23 cellular contexts compared by ENCODE assay signal in the genomic region with DNA sequence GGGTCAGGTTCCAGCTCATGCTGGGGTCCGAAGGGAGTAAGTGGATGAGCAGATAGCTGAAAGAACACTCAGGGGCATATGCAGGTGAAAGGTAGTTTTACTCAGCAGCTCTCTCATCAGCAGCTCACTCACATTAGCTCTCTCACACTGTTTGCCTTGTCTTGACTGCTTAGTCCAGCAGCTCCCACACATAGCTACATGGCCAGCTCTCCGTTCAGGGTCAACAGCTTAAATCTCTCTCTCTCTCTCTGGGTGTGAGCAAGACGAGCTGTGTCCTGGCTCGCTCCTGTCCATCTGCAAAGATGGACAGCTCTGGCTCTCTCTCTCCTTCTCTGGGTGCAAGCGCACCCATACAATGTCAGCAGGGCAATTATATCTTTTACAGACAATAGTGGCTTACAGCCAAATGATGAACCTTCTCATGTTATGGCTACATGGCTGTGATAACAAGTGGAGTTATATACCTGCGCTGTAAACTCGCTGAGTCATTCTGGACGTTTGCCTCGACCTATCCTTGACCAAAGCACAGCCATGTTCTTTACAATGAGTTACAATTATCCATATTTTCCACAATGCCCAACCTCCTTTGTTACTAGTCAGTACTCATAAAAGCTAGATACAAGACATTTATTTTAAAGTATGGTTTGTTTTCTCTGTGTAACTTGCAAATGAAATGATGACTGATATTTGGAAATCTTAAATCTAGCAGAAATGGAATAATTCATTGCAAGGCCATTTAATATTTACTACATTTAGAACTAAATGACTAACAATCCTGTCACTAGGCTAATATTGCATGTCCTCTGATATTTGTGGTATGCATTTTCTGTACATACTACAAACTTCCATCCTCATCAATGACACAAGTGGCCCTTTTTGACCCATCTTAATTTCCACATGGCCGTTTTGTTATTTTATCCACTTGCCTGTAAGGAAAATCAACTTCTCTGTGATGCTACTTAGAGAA. TPM values are rescaled to one million over a fixed set of nuclear protein-coding genes. Genes with fewer than 3 reads are reported as not detected.
DNase-seq lines count a peak whose midpoint lies in the region; ATAC-seq and TF ChIP-seq lines count a peak whose summit lies in the region.
"Had no signal": no experiment of that assay in that cellular context is flagged by ENCODE, and none has a peak within 500 bp of the region (broad histone marks: within the 10 kb centered on the region; RNA-seq: fewer than 3 reads in every experiment).

No MANE protein-coding gene starts in this region.

- H3K4me1 Mint-ChIP-seq in activated naive CD8-positive, alpha-beta T cell treated with anti-CD3 and anti-CD28 coated beads, Interleukin-2, amount 50 U/mL, for 24 hours, result peaks cover 22% of the 10 kb centered on the region

- H3K9me3 ChIP-seq in BLaER1 treated with 17β-estradiol and CSF1 and Interleukin-3, amounts not matched to agents 10 nM and 100 nM (replicated peaks in 1 of 11), result peaks cover 19 to 59% (median 49%) of the 10 kb centered on the region in 11 experiments
- no peaks in the 10 kb centered on the region for H3K9me3 ChIP-seq in thyroid gland

- H3K27me3 ChIP-seq in BLaER1 treated with 17β-estradiol and CSF1 and Interleukin-3, amounts not matched to agents 10 nM and 100 nM, result no peaks in the 10 kb centered on the region
- H3K27me3 ChIP-seq in thyroid gland, result no peaks in the 10 kb centered on the region
- H3K27me3 ChIP-seq: BLaER1, vagina had no signal

- no peak for TF ChIP-seq POLR2A in thyroid gland (IDR thresholded peaks at IDR 0.05)

- no peak for DNase-seq in activated naive CD8-positive, alpha-beta T cell treated with anti-CD3 and anti-CD28 coated beads, Interleukin-2, amount 50 U/mL, for 24 hours
- DNase-seq in left kidney (ENCODE audit: low read depth, low spot score) (peak; percentile 44), iPS-NIHi11 (ENCODE audit: low spot score) (no peak), thyroid gland (no peak)
- DNase-seq: ACHN; activated CD4-positive, alpha-beta memory T cell treated with anti-CD3 and anti-CD28 coated beads, Interleukin-2, amount 10 ng/mL, durations not matched to agents 7 days and 5 days; activated gamma-delta T cell treated with Interleukin-2 at 50 U/mL for 16 hours; activated T-cell treated with anti-CD3 and anti-CD28 coated beads for 4 hours; amniotic stem cell; Calu3; NCI-H1694 treated with DMSO at 0.1 percent for 48 hours; NCI-H2171; NK-92 treated with Interleukin-12 subunit alpha and Interleukin-12 subunit beta, amount 100 ng/mL, for 24 hours; SW 1271 had no signal

- no peak overlapping the region for H3K4me3 Mint-ChIP-seq in activated naive CD8-positive, alpha-beta T cell treated with anti-CD3 and anti-CD28 coated beads, Interleukin-2, amount 50 U/mL, for 24 hours
- H3K4me3 Mint-ChIP-seq: activated CD4-positive, alpha-beta memory T cell treated with anti-CD3 and anti-CD28 coated beads, Interleukin-2, amount 10 ng/mL, durations not matched to agents 7 days and 5 days had no signal

- H3K27ac ChIP-seq in BLaER1 treated with 17β-estradiol and CSF1 and Interleukin-3, amounts not matched to agents 10 nM and 100 nM, result peak overlapping the region in 8 of 11 experiments; percentile 3 to 79 (median 40); a peak in 13 of 22 replicates
- H3K27ac ChIP-seq in thyroid gland, result no peak overlapping the region
- H3K27ac ChIP-seq: BLaER1, coronary artery, vagina had no signal

- peak overlapping the region in 2 of 11 experiments; percentile 61 to 66; a peak in 5 of 22 replicates for H3K9ac ChIP-seq in BLaER1 treated with 17β-estradiol and CSF1 and Interleukin-3, amounts not matched to agents 10 nM and 100 nM
- H3K9ac ChIP-seq: BLaER1 had no signal

- ATAC-seq in HG02610 (IDR thresholded peaks at IDR 0.05; ENCODE audit: unreplicated experiment), result peak; percentile 8
- ATAC-seq in activated naive CD8-positive, alpha-beta T cell treated with anti-CD3 and anti-CD28 coated beads, Interleukin-2, amount 50 U/mL, for 24 hours, result no peak
- no peak for ATAC-seq in GM21529 (IDR thresholded peaks at IDR 0.05; ENCODE audit: unreplicated experiment)
- ATAC-seq in GM21786 (IDR thresholded peaks at IDR 0.05; ENCODE audit: unreplicated experiment), result no peak
- ATAC-seq: Panc1 had no signal

- peak overlapping the region; percentile 53 for H3K27ac Mint-ChIP-seq in activated naive CD8-positive, alpha-beta T cell treated with anti-CD3 and anti-CD28 coated beads, Interleukin-2, amount 50 U/mL, for 24 hours
- H3K27ac Mint-ChIP-seq: activated CD4-positive, alpha-beta memory T cell treated with anti-CD3 and anti-CD28 coated beads, Interleukin-2, amount 10 ng/mL, durations not matched to agents 7 days and 5 days had no signal

- H3K4me2 ChIP-seq in BLaER1 treated with 17β-estradiol and CSF1 and Interleukin-3, amounts not matched to agents 10 nM and 100 nM, result peak overlapping the region; percentile 17 to 97 (median 73); a peak in 19 of 22 replicates
- H3K4me2 ChIP-seq: BLaER1 had no signal

- H3K4me3 ChIP-seq in BLaER1 treated with 17β-estradiol and CSF1 and Interleukin-3, amounts not matched to agents 10 nM and 100 nM, result peak overlapping the region in 2 of 10 experiments; percentile 19 to 37; a peak in 2 of 20 replicates
- H3K4me3 ChIP-seq in thyroid gland (replicated peaks in 1 of 3), result no peak overlapping the region
- H3K4me3 ChIP-seq: BLaER1, coronary artery, vagina had no signal

- peaks cover 23 to 72% (median 47%) of the 10 kb centered on the region in 11 experiments; a peak in 21 of 22 replicates for H3K36me3 ChIP-seq in BLaER1 treated with 17β-estradiol and CSF1 and Interleukin-3, amounts not matched to agents 10 nM and 100 nM
- no peaks in the 10 kb centered on the region for H3K36me3 ChIP-seq in thyroid gland
- H3K36me3 ChIP-seq: vagina had no signal

- intact Hi-C loops in thyroid gland (cut with DNase I), result no loop called here

- H3K4me1 ChIP-seq in BLaER1 treated with 17β-estradiol and CSF1 and Interleukin-3, amounts not matched to agents 10 nM and 100 nM, result peaks cover 8 to 78% (median 22%) of the 10 kb centered on the region in 10 experiments; a peak in 19 of 20 replicates
- H3K4me1 ChIP-seq in thyroid gland, result no peaks in the 10 kb centered on the region
- H3K4me1 ChIP-seq: vagina had no signal

- 90 to 96% methylated on average over 10 of the region's 10 CpGs for WGBS in thyroid gland, 2 donors

- no peak for TF ChIP-seq CTCF in thyroid gland (IDR thresholded peaks at IDR 0.05)

- peaks cover 0 to 56% (median 13%) of the 10 kb centered on the region in 11 experiments; a peak in 14 of 22 replicates for H4K20me1 ChIP-seq in BLaER1 treated with 17β-estradiol and CSF1 and Interleukin-3, amounts not matched to agents 10 nM and 100 nM

- H3K9me3 Mint-ChIP-seq in activated naive CD8-positive, alpha-beta T cell treated with anti-CD3 and anti-CD28 coated beads, Interleukin-2, amount 50 U/mL, for 24 hours, result peaks cover 20% of the 10 kb centered on the region

- H3K27me3 Mint-ChIP-seq in activated naive CD8-positive, alpha-beta T cell treated with anti-CD3 and anti-CD28 coated beads, Interleukin-2, amount 50 U/mL, for 24 hours, result no peaks in the 10 kb centered on the region
- H3K27me3 Mint-ChIP-seq: activated CD4-positive, alpha-beta memory T cell treated with anti-CD3 and anti-CD28 coated beads, Interleukin-2, amount 10 ng/mL, durations not matched to agents 7 days and 5 days; progenitor cell of endocrine pancreas had no signal

- H3K36me3 Mint-ChIP-seq in activated naive CD8-positive, alpha-beta T cell treated with anti-CD3 and anti-CD28 coated beads, Interleukin-2, amount 50 U/mL, for 24 hours (ENCODE audit: low read depth), result peaks cover 17% of the 10 kb centered on the region

RNA-seq across cellular contexts. Expression of gene PAPSS1, which starts 9.3 kb away (rescaled TPM):
- 10 to 100 TPM; 22.7 to 35.3 (median 29.6) TPM for total RNA-seq in thyroid gland

Comparison
In these comparisons a context has a peak if more than half of its experiments do, and no peak if none do; other contexts are left out.
1. H3K27ac ChIP-seq: peak in BLaER1 treated with 17β-estradiol and CSF1 and Interleukin-3, amounts not matched to agents 10 nM and 100 nM (8 of 11); none in thyroid gland (0 of 3).